Comparison of ENCODE assay signal across 8 cellular contexts in genomic region chrX:56232221-56233082, GRCh38. TPM values are rescaled to one million over a fixed set of nuclear protein-coding genes. Genes with fewer than 3 reads are reported as not detected.
DNase-seq lines count a peak whose midpoint lies in the region; ATAC-seq, FAIRE-seq and TF ChIP-seq lines count a peak whose summit lies in the region.

Gene KLF8, plus strand, starts transcription at chrX:56232356. Its CDS starts 979 bp downstream, at chrX:56233335.

- TF ChIP-seq POLR2A in esophagus squamous epithelium (IDR thresholded peaks at IDR 0.05) (peak in 2 of 4 donors; percentile 29 to 64), upper lobe of left lung (IDR thresholded peaks at IDR 0.05) (peak in 1 of 4 donors; percentile 50)

- peak; percentile 33 for FAIRE-seq in GM19239 (lab: Jason Lieb, UNC)

- 0 to 43% methylated on average over 8 to 25 of the region's 38 CpGs for WGBS in esophagus squamous epithelium, 2 donors
- WGBS in upper lobe of left lung, 2 donors: 0 to 28% methylated on average over 20 to 38 of the region's 38 CpGs

- no peaks in the 10 kb centered on the region for H3K9me3 Mint-ChIP-seq in activated CD8-positive, alpha-beta T cell treated with anti-CD3 and anti-CD28 coated beads for 36 hours
- H3K9me3 Mint-ChIP-seq in nephron progenitor cell: peaks cover 48% of the 10 kb centered on the region

- H3K36me3 ChIP-seq in esophagus squamous epithelium (no peaks in the 10 kb centered on the region), upper lobe of left lung (no peaks in the 10 kb centered on the region)

- H3K27ac ChIP-seq in esophagus squamous epithelium (peak within 1 kb of the TSS; percentile 79 to 92 (median 88)), upper lobe of left lung (peak within 1 kb of the TSS; percentile 58 to 82 (median 76))

- peaks cover 6% of the 10 kb centered on the region for H3K4me1 Mint-ChIP-seq in activated CD8-positive, alpha-beta T cell treated with anti-CD3 and anti-CD28 coated beads for 36 hours (ENCODE audit: low read depth)
- peaks cover 13% of the 10 kb centered on the region for H3K4me1 Mint-ChIP-seq in nephron progenitor cell

- intact Hi-C loops in activated CD8-positive, alpha-beta T cell treated with anti-CD3 and anti-CD28 coated beads for 36 hours (cut with micrococcal nuclease): no loop called here
- intact Hi-C loops in esophagus squamous epithelium (cut with DNase I): no loop called here

- TF ChIP-seq CTCF in activated CD8-positive, alpha-beta T cell treated with anti-CD3 and anti-CD28 coated beads for 36 hours (IDR thresholded peaks at IDR 0.05): no peak
- no peak for TF ChIP-seq CTCF in esophagus squamous epithelium (IDR thresholded peaks at IDR 0.05)
- TF ChIP-seq CTCF in nephron progenitor cell (IDR thresholded peaks at IDR 0.05): no peak
- no peak for TF ChIP-seq CTCF in upper lobe of left lung (IDR thresholded peaks at IDR 0.05)

- CTCF ChIA-PET in activated CD8-positive, alpha-beta T cell treated with anti-CD3 and anti-CD28 coated beads for 36 hours (lab: Charles Lee): interaction anchor here (1.9 kb wide), 1 partner anchor 17 kb away, joined by 6 read pairs; no protein-coding TSS in a partner anchor

- H3K36me3 Mint-ChIP-seq in activated CD8-positive, alpha-beta T cell treated with anti-CD3 and anti-CD28 coated beads for 36 hours (ENCODE audit: low read depth): no peaks in the 10 kb centered on the region
- no peaks in the 10 kb centered on the region for H3K36me3 Mint-ChIP-seq in nephron progenitor cell (ENCODE audit: low read depth)

- peak within 1 kb of the TSS; percentile 37 to 65 (median 55) for H3K4me3 ChIP-seq in esophagus squamous epithelium
- H3K4me3 ChIP-seq in upper lobe of left lung: peak within 1 kb of the TSS; percentile 2 to 60 (median 46)

- DNase-seq in AG20443 (ENCODE audit: low spot score) (peak; percentile 55), GM19239 (ENCODE audit: insufficient read length, low spot score) (peak; percentile 18), esophagus squamous epithelium (lab: John Stamatoyannopoulos, UW) (no peak), nephron progenitor cell (peak; percentile 30), upper lobe of left lung (peak; percentile 68 to 82), superior temporal gyrus (ENCODE audit: extremely low spot score) (no peak)
- DNase-seq in activated CD8-positive, alpha-beta T cell treated with anti-CD3 and anti-CD28 coated beads for 36 hours: peak; percentile 50

- no peak within 1 kb of the TSS for H3K27ac Mint-ChIP-seq in activated CD8-positive, alpha-beta T cell treated with anti-CD3 and anti-CD28 coated beads for 36 hours
- H3K27ac Mint-ChIP-seq in nephron progenitor cell: no peak within 1 kb of the TSS

- no peaks in the 10 kb centered on the region for H3K27me3 ChIP-seq in esophagus squamous epithelium
- no peaks in the 10 kb centered on the region for H3K27me3 ChIP-seq in upper lobe of left lung

- POLR2A ChIA-PET in activated CD8-positive, alpha-beta T cell treated with anti-CD3 and anti-CD28 coated beads for 36 hours (lab: Charles Lee): no interaction called here

- H3K4me3 Mint-ChIP-seq in activated CD8-positive, alpha-beta T cell treated with anti-CD3 and anti-CD28 coated beads for 36 hours: peak within 1 kb of the TSS; percentile 67
- peak within 1 kb of the TSS; percentile 82 for H3K4me3 Mint-ChIP-seq in nephron progenitor cell

- no peak for TF ChIP-seq EP300 in upper lobe of left lung (IDR thresholded peaks at IDR 0.05)

- H3K9me3 ChIP-seq in esophagus squamous epithelium (no peaks in the 10 kb centered on the region), upper lobe of left lung (no peaks in the 10 kb centered on the region)

- peaks cover 0 to 59% (median 7%) of the 10 kb centered on the region in 3 donors for H3K4me1 ChIP-seq in esophagus squamous epithelium
- peaks cover 0 to 7% (median 0%) of the 10 kb centered on the region in 4 donors for H3K4me1 ChIP-seq in upper lobe of left lung

- H3K27me3 Mint-ChIP-seq in activated CD8-positive, alpha-beta T cell treated with anti-CD3 and anti-CD28 coated beads for 36 hours: peaks cover 8% of the 10 kb centered on the region
- H3K27me3 Mint-ChIP-seq in nephron progenitor cell (ENCODE audit: low read depth, poor library complexity): peaks cover 26% of the 10 kb centered on the region

- ATAC-seq in HG03457 (IDR thresholded peaks at IDR 0.05; ENCODE audit: unreplicated experiment) (peak; percentile 47), upper lobe of left lung (ENCODE audit: low FRiP score in 2 of 2) (peak; percentile 86)
- peak; percentile 88 for ATAC-seq in activated CD8-positive, alpha-beta T cell treated with anti-CD3 and anti-CD28 coated beads for 36 hours

RNA-seq across cellular contexts. Expression of gene KLF8, which starts in this region (rescaled TPM):
- 1 to 10 TPM in 1 of 2 experiments, under 1 TPM in 1; 0.76 to 1.2 TPM for total RNA-seq in activated CD8-positive, alpha-beta T cell treated with anti-CD3 and anti-CD28 coated beads for 36 hours
- total RNA-seq in esophagus squamous epithelium (10 to 100 TPM; 20.2 to 38.1 (median 33.4) TPM), upper lobe of left lung (10 to 100 TPM; 14.0 to 30.4 (median 16.6) TPM)

Comparison
In these comparisons a context has a peak if more than half of its experiments do, and no peak if none do; other contexts are left out.
1. RNA of gene KLF8 (total RNA-seq): 20.2 to 38.1 TPM in esophagus squamous epithelium and 14.0 to 30.4 TPM in upper lobe of left lung; 0.76 to 1.2 TPM in activated CD8-positive, alpha-beta T cell treated with anti-CD3 and anti-CD28 coated beads for 36 hours; every median in the first group is over 4 times any median in the second.
2. DNase-seq: peak in AG20443 (single experiment), GM19239 (single experiment), activated CD8-positive, alpha-beta T cell treated with anti-CD3 and anti-CD28 coated beads for 36 hours (single experiment), nephron progenitor cell (single experiment) and upper lobe of left lung (2 of 2); none in esophagus squamous epithelium (single experiment) and superior temporal gyrus (single experiment).
3. Peak in every context shown above with its lines, with median percentiles within 50 percentile points of each other: ATAC-seq.